Comparison of ENCODE assay signal across 8 cellular contexts in genomic region chr1:27332536-27333281, GRCh38. TPM values are rescaled to one million over a fixed set of nuclear protein-coding genes. Genes with fewer than 3 reads are reported as not detected.
A peak's percentile ranks its signal among the peaks of the same experiment; 100 is the strongest.
DNase-seq lines count a peak whose midpoint lies in the region; ATAC-seq and FAIRE-seq lines count a peak whose summit lies in the region.

No MANE protein-coding gene starts in this region.

- peak; percentile 84 for FAIRE-seq in urothelium cell line (lab: Jason Lieb, UNC)

- ATAC-seq in GM19023 (IDR thresholded peaks at IDR 0.05; ENCODE audit: unreplicated experiment) = no peak

- DNase-seq in DMS79 treated with DMSO at 0.1 percent for 48 hours (lab: John Stamatoyannopoulos, UW) = peak; percentile 30
- DNase-seq in LHCN-M2 (ENCODE audit: low read depth) = peak; percentile 34
- DNase-seq in activated CD4-positive, alpha-beta T cell treated with anti-CD3 and anti-CD28 coated beads for 48 hours = peak; percentile 66
- peak; percentile 44 for DNase-seq in effector CD8-positive, alpha-beta T cell (lab: John Stamatoyannopoulos, UW)
- peak; percentile 53 for DNase-seq in myocyte (ENCODE audit: low read depth)
- peak; percentile 73 for DNase-seq in urothelium cell line (ENCODE audit: low spot score)
- no peak for DNase-seq in putamen (ENCODE audit: low spot score)

RNA-seq across cellular contexts. Expression of gene SYTL1, which starts 9.1 kb away (rescaled TPM):
- total RNA-seq in LHCN-M2 (2014; rRNA removed) (0.63 TPM in 1 of 2 replicates, not detected in the other), myocyte (0.05 TPM in 1 of 2 replicates, not detected in the other)
- 0.17 TPM for polyA plus RNA-seq in LHCN-M2 (2012)
- 0.20 TPM for polyA plus RNA-seq in myocyte (2012)

RNA-seq across cellular contexts. Expression of gene TMEM222, which starts 10.7 kb away (rescaled TPM):
- total RNA-seq in LHCN-M2 (2014; rRNA removed) (50.5 and 52.2 TPM in 2 replicates), myocyte (37.8 and 42.7 TPM in 2 replicates)
- polyA plus RNA-seq in LHCN-M2 (2012) = 51.1 TPM
- 58.0 TPM for polyA plus RNA-seq in myocyte (2012)

RNA-seq across cellular contexts. Expression of gene MAP3K6, which starts 34.1 kb away (rescaled TPM):
- total RNA-seq in LHCN-M2 (2014; rRNA removed) = 36.9 and 37.0 TPM in 2 replicates
- 43.6 TPM for polyA plus RNA-seq in LHCN-M2 (2012)
- total RNA-seq in myocyte = 26.0 and 29.3 TPM in 2 replicates
- 34.7 TPM for polyA plus RNA-seq in myocyte (2012)

RNA-seq across cellular contexts. Expression of gene FCN3, which starts 41.9 kb away (rescaled TPM):
- total RNA-seq in LHCN-M2 (2014; rRNA removed) (not detected in 2 replicates), myocyte (not detected in 2 replicates)
- polyA plus RNA-seq in LHCN-M2 (2012) = 0.18 TPM
- polyA plus RNA-seq in myocyte (2012) = 0.15 TPM

RNA-seq across cellular contexts. Expression of gene CD164L2, which starts 50.4 kb away (rescaled TPM):
- total RNA-seq in LHCN-M2 (2014; rRNA removed) = not detected in 2 replicates
- not detected for polyA plus RNA-seq in LHCN-M2 (2012)
- total RNA-seq in myocyte = not detected in 2 replicates
- not detected for polyA plus RNA-seq in myocyte (2012)
